In the genomic region with DNA sequence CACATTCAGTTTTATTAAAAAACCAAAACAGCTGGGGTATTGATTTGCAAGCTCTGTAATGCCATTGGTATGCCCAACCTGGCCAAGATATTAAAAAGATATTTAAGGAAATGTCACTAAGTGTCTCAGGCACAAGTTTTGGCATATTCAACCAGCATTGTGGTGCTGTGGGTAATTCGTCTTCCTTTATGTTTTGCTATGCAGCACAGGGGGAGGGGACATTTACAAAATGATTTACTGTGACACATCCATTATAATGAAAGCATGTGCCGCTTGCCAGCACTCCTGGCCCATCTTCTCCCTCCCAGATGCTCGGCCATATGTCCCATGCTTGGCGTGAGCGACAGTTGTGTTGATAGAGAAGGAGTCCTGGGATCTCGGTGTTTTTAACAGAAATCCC, we compare ENCODE assay signal across 1 cellular context.
TF ChIP-seq lines count a peak whose summit lies in the region.

No MANE protein-coding gene starts in this region.

TF ChIP-seq in K562, 482 proteins besides CTCF, POLR2A, EP300 and RAD21 (continued from another document):
- TF ChIP-seq PBX2 (CRISPR knock-in tag; IDR thresholded peaks at IDR 0.05; ENCODE audit: low read depth) (no peak), PBX2 (tag; conservative IDR thresholded peaks at IDR 0.05; ENCODE audit: low read depth) (peak; percentile 42), MEIS2 (IDR thresholded peaks at IDR 0.05; ENCODE audit: partially characterized antibody) (peak; percentile 72), ZC3H4 (CRISPR knock-in tag; IDR thresholded peaks at IDR 0.05; ENCODE audit: borderline replicate concordance) (no peak)
